9 cellular contexts compared by ENCODE assay signal in genomic region chr22:25235547-25236290, GRCh38. TPM values are rescaled to one million over a fixed set of nuclear protein-coding genes. Genes with fewer than 3 reads are reported as not detected.
DNase-seq lines count a peak whose midpoint lies in the region; ATAC-seq and TF ChIP-seq lines count a peak whose summit lies in the region.
"Had no signal": no experiment of that assay in that cellular context is flagged by ENCODE, and none has a peak within 500 bp of the region (broad histone marks: within the 10 kb centered on the region; RNA-seq: fewer than 3 reads in every experiment).

No MANE protein-coding gene starts in this region.

- POLR2A ChIA-PET in Caco-2 (lab: Charles Lee), result no interaction called here
- POLR2A ChIA-PET in HEK293T (lab: Yijun Ruan, JAX), result no interaction called here

- H3K9me3 Mint-ChIP-seq in Caco-2 (ENCODE audit: unreplicated experiment), result no peaks in the 10 kb centered on the region
- no peaks in the 10 kb centered on the region for H3K9me3 Mint-ChIP-seq in activated CD4-positive, alpha-beta T cell treated with anti-CD3 and anti-CD28 coated beads, Interleukin-2, amount 10 ng/mL, durations not matched to agents 24 days and 14 days
- H3K9me3 Mint-ChIP-seq: T-helper 1 cell treated with Interleukin-12 subunit alpha and Interleukin-12 subunit beta and Interleukin-4 antibody, amounts not matched to agents 30 μg/mL and 1 μg/mL, for 36 hours had no signal

- H3K9me3 ChIP-seq in Caco-2 (no peaks in the 10 kb centered on the region), left lung (no peaks in the 10 kb centered on the region)

- peak; percentile 79 to 95 for TF ChIP-seq CTCF in Caco-2 (IDR thresholded peaks at IDR 0.05; ENCODE audit: insufficient read depth in 1 of 2, low read depth in 1 of 2, low read length in 1 of 2, severe bottlenecking in 1 of 2, unreplicated experiment in 1 of 2)
- TF ChIP-seq CTCF in coronary artery (IDR thresholded peaks at IDR 0.05), result peak; percentile 20
- peak; percentile 29 to 57 for TF ChIP-seq CTCF in left lung (IDR thresholded peaks at IDR 0.05)

- H3K27ac ChIP-seq in coronary artery (no peak overlapping the region), left lung (no peak overlapping the region)

- H3K36me3 ChIP-seq in Caco-2 (ENCODE audit: control insufficient read depth, insufficient read depth, low read length) (no peaks in the 10 kb centered on the region), left lung (no peaks in the 10 kb centered on the region)

- no peaks in the 10 kb centered on the region for H3K36me3 Mint-ChIP-seq in Caco-2 (ENCODE audit: insufficient read depth, unreplicated experiment)
- no peaks in the 10 kb centered on the region for H3K36me3 Mint-ChIP-seq in activated CD4-positive, alpha-beta T cell treated with anti-CD3 and anti-CD28 coated beads, Interleukin-2, amount 10 ng/mL, durations not matched to agents 24 days and 14 days (ENCODE audit: low read depth)

- intact Hi-C loops in Caco-2 (cut with micrococcal nuclease; ENCODE audit: unreplicated experiment) (loop anchor here (2.0 to 5.0 kb wide), 2 partner anchors 99 to 537 kb away; no protein-coding TSS in a partner anchor), left lung (cut with DNase I) (no loop called here)
- intact Hi-C loops in activated CD4-positive, alpha-beta T cell treated with anti-CD3 and anti-CD28 coated beads, Interleukin-2, amount 10 ng/mL, durations not matched to agents 24 days and 14 days (cut with micrococcal nuclease), result no loop called here

- no TSS peak for BruUV-seq in Caco-2 (replicated peaks; lab: Mats Ljungman, UMichigan)

- peak overlapping the region; percentile 44 for H3K4me3 Mint-ChIP-seq in Caco-2 (ENCODE audit: unreplicated experiment)
- H3K4me3 Mint-ChIP-seq in activated CD4-positive, alpha-beta T cell treated with anti-CD3 and anti-CD28 coated beads, Interleukin-2, amount 10 ng/mL, durations not matched to agents 24 days and 14 days, result no peak overlapping the region
- H3K4me3 Mint-ChIP-seq: T-helper 1 cell treated with Interleukin-12 subunit alpha and Interleukin-12 subunit beta and Interleukin-4 antibody, amounts not matched to agents 30 μg/mL and 1 μg/mL, for 36 hours had no signal

- peak overlapping the region; percentile 18 for H3K4me3 ChIP-seq in Caco-2 (ENCODE audit: low read depth, low read length)
- no peak overlapping the region for H3K4me3 ChIP-seq in coronary artery
- H3K4me3 ChIP-seq in left lung, result no peak overlapping the region

- H3K4me1 ChIP-seq in Caco-2 (no peaks in the 10 kb centered on the region), left lung (no peaks in the 10 kb centered on the region)

- no peak overlapping the region for H3K27ac Mint-ChIP-seq in Caco-2 (ENCODE audit: unreplicated experiment)
- H3K27ac Mint-ChIP-seq in activated CD4-positive, alpha-beta T cell treated with anti-CD3 and anti-CD28 coated beads, Interleukin-2, amount 10 ng/mL, durations not matched to agents 24 days and 14 days, result no peak overlapping the region
- H3K27ac Mint-ChIP-seq: T-helper 1 cell treated with Interleukin-12 subunit alpha and Interleukin-12 subunit beta and Interleukin-4 antibody, amounts not matched to agents 30 μg/mL and 1 μg/mL, for 36 hours had no signal

- ATAC-seq in left lung (peak; percentile 99), HG03469 (IDR thresholded peaks at IDR 0.05; ENCODE audit: unreplicated experiment) (no peak)

- CTCF ChIA-PET in Caco-2 (lab: Charles Lee), result interaction anchor here (0.6 to 1.3 kb wide), 2 partner anchors 33 to 106 kb away, joined by 3 to 4 read pairs; no protein-coding TSS in a partner anchor
- CTCF ChIA-PET in HEK293T (lab: Yijun Ruan, JAX), result interaction anchor here (0.7 to 2.4 kb wide), 4 partner anchors 33 to 99 kb away, joined by 3 to 11 read pairs (median 4); no protein-coding TSS in a partner anchor

- H3K27me3 Mint-ChIP-seq in Caco-2 (ENCODE audit: insufficient read depth, unreplicated experiment), result peaks cover 11% of the 10 kb centered on the region
- H3K27me3 Mint-ChIP-seq in activated CD4-positive, alpha-beta T cell treated with anti-CD3 and anti-CD28 coated beads, Interleukin-2, amount 10 ng/mL, durations not matched to agents 24 days and 14 days, result peaks cover 25% of the 10 kb centered on the region

- no peaks in the 10 kb centered on the region for H3K27me3 ChIP-seq in Caco-2 (replicated peaks; ENCODE audit: control insufficient read depth, insufficient read depth, low read length)
- peaks cover 0 to 64% of the 10 kb centered on the region in 2 donors for H3K27me3 ChIP-seq in left lung

- DNase-seq in Caco-2, result peak; percentile 89 to 92
- DNase-seq in HEK293T (ENCODE audit: extremely low spot score), result peak; percentile 100
- peak; percentile 44 for DNase-seq in NCI-H345 treated with DMSO at 0.1 percent for 48 hours (lab: John Stamatoyannopoulos, UW; ENCODE audit: unreplicated experiment)
- peak; percentile 93 for DNase-seq in activated CD4-positive, alpha-beta T cell treated with anti-CD3 and anti-CD28 coated beads, Interleukin-2, amount 10 ng/mL, durations not matched to agents 24 days and 14 days
- DNase-seq in coronary artery (ENCODE audit: low spot score), result peak; percentile 77
- DNase-seq in left lung, result peak; percentile 76 to 88
- peak; percentile 34 to 75 (median 44) for DNase-seq in stimulated activated CD4-positive, alpha-beta T cell treated with anti-CD3 and anti-CD28 coated beads, TNF-alpha, amount 100 ng/mL, for 24 hours (ENCODE audit: low read depth in 3 of 3)

- no peaks in the 10 kb centered on the region for H3K4me1 Mint-ChIP-seq in Caco-2 (ENCODE audit: low read depth, unreplicated experiment)
- H3K4me1 Mint-ChIP-seq in activated CD4-positive, alpha-beta T cell treated with anti-CD3 and anti-CD28 coated beads, Interleukin-2, amount 10 ng/mL, durations not matched to agents 24 days and 14 days, result peaks cover 2% of the 10 kb centered on the region

TF ChIP-seq in HEK293T, 16 proteins besides CTCF, POLR2A, EP300 and RAD21:
- TF ChIP-seq ZNF384 (IDR thresholded peaks at IDR 0.05) (peak; percentile 19; the same call in 1 of the 2 replicates), FOXK2 (IDR thresholded peaks at IDR 0.05) (no peak), TARDBP (IDR thresholded peaks at IDR 0.05) (no peak), BHLHE40 (IDR thresholded peaks at IDR 0.05; ENCODE audit: borderline replicate concordance) (no peak), CTBP1 (IDR thresholded peaks at IDR 0.05; ENCODE audit: borderline replicate concordance) (no peak), ELF4 (IDR thresholded peaks at IDR 0.05) (no peak), FOXA1 (IDR thresholded peaks at IDR 0.05) (no peak), LEF1 (IDR thresholded peaks at IDR 0.05; ENCODE audit: borderline replicate concordance) (no peak), SP1 (IDR thresholded peaks at IDR 0.05) (no peak), HDGF (IDR thresholded peaks at IDR 0.05; ENCODE audit: borderline replicate concordance) (no peak), PKNOX1 (IDR thresholded peaks at IDR 0.05) (peak; percentile 100)

RNA-seq across cellular contexts. Expression of gene CRYBB2, which starts 16.3 kb away (rescaled TPM):
- not detected in 2 replicates for total RNA-seq in Caco-2 (2022)
- total RNA-seq in activated CD4-positive, alpha-beta T cell treated with anti-CD3 and anti-CD28 coated beads, Interleukin-2, amount 10 ng/mL, durations not matched to agents 24 days and 14 days, result not detected in 2 replicates
- total RNA-seq in left lung, result not detected

RNA-seq across cellular contexts. Expression of gene CRYBB3, which starts 36.1 kb away (rescaled TPM):
- total RNA-seq in Caco-2 (2022) (0.65 TPM in 1 of 2 replicates, not detected in the other), left lung (under 1 TPM in 1 of 2 donors, not detected in 1; 0.58 TPM)
- 0.49 TPM in 1 of 2 replicates, not detected in the other for total RNA-seq in activated CD4-positive, alpha-beta T cell treated with anti-CD3 and anti-CD28 coated beads, Interleukin-2, amount 10 ng/mL, durations not matched to agents 24 days and 14 days

Comparison
In these comparisons a context has a peak if more than half of its experiments do, and no peak if none do; other contexts are left out.
1. DNase-seq: peak in every context shown above with its lines; median percentile 100 in HEK293T; 93 in activated CD4-positive, alpha-beta T cell treated with anti-CD3 and anti-CD28 coated beads, Interleukin-2, amount 10 ng/mL, durations not matched to agents 24 days and 14 days; 90 in Caco-2; 82 in left lung; 77 in coronary artery; 44 in NCI-H345 treated with DMSO at 0.1 percent for 48 hours; 44 in stimulated activated CD4-positive, alpha-beta T cell treated with anti-CD3 and anti-CD28 coated beads, TNF-alpha, amount 100 ng/mL, for 24 hours.
2. CTCF ChIP-seq: peak in every context shown above with its lines; median percentile 87 in Caco-2; 43 in left lung; 20 in coronary artery.